Comparison of ENCODE assay signal across 1 cellular context in the genomic region with DNA sequence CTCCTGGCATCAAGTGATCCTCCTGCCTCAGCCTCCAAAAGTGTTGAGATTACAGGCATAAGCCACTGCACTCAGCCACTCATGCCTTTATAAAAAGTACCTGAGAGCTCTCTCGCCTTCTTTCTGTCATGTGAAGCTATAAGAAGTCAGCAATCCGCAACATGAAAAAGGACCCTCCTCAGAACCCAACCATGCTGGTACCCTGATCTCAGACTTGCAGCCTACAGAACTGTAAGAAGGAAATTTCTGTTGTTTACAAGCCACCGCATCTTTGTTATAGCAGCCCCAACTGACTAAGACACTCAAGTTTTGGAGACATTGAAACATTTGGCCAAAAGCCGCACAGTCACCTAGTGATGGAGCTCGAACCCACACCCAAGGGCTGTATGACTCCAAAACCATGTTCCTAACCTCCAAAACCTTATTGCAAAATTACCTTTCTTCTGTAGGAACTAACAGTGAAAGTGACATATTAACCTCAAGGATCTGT.
TF ChIP-seq lines count a peak whose summit lies in the region.

No MANE protein-coding gene starts in this region.

TF ChIP-seq in A549, 52 proteins besides CTCF, POLR2A, EP300 and RAD21 (continued from another document):
- TF ChIP-seq POLR2AphosphoS2 (conservative IDR thresholded peaks at IDR 0.05; ENCODE audit: low read length) = no peak
- no peak for TF ChIP-seq JUN (IDR thresholded peaks at IDR 0.05)
- TF ChIP-seq, protein P1, sequence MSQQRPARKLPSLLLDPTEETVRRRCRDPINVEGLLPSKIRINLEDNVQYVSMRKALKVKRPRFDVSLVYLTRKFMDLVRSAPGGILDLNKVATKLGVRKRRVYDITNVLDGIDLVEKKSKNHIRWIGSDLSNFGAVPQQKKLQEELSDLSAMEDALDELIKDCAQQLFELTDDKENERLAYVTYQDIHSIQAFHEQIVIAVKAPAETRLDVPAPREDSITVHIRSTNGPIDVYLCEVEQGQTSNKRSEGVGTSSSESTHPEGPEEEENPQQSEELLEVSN (IDR thresholded peaks at IDR 0.05; ENCODE audit: borderline replicate concordance, low read depth) = no peak
- TF ChIP-seq MAFK (IDR thresholded peaks at IDR 0.05; ENCODE audit: partially characterized antibody) = no peak
- no peak for TF ChIP-seq SREBF2 (IDR thresholded peaks at IDR 0.05)
- TF ChIP-seq, protein P2, sequence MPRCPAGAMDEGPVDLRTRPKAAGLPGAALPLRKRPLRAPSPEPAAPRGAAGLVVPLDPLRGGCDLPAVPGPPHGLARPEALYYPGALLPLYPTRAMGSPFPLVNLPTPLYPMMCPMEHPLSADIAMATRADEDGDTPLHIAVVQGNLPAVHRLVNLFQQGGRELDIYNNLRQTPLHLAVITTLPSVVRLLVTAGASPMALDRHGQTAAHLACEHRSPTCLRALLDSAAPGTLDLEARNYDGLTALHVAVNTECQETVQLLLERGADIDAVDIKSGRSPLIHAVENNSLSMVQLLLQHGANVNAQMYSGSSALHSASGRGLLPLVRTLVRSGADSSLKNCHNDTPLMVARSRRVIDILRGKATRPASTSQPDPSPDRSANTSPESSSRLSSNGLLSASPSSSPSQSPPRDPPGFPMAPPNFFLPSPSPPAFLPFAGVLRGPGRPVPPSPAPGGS (IDR thresholded peaks at IDR 0.05) = no peak
- no peak for TF ChIP-seq CBX2 (IDR thresholded peaks at IDR 0.05; ENCODE audit: borderline replicate concordance, low read depth)
- no peak for TF ChIP-seq EHMT2 (IDR thresholded peaks at IDR 0.05; ENCODE audit: low read depth)
- no peak for TF ChIP-seq CEBPB (IDR thresholded peaks at IDR 0.05)
- TF ChIP-seq JUNB (IDR thresholded peaks at IDR 0.05) = no peak
